Comparison of ENCODE assay signal across 23 cellular contexts in the genomic region with DNA sequence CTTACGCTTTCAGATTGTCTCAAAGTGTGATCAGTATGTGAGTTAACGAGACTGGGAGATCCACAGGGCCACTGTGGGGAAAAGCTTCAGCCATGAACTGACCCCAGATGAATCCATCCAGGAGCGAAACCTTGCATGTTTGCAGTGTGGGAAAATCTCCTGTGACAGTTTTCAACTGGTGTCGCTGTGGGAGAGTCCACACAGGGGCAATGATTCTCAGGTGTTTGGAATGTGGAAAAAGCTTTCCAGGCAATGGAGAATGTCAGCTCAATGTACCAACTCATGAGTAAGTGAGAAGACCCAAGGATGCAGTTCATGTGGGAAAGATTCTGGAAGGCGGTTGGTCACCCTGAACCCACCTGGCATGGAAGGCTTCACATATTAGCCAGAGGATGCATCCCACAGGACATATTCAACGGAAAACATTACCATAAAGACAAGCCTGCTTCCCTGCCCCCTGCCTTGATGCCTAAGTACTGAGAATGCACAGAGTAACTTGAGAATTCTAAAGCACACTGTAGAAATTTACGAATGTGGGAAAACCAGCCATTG.
"Had no signal": no experiment of that assay in that cellular context is flagged by ENCODE, and none has a peak within 500 bp of the region (broad histone marks: within the 10 kb centered on the region; RNA-seq: fewer than 3 reads in every experiment).

No MANE protein-coding gene starts in this region.

- DNase-seq: heart left ventricle; hypothalamus; islet precursor cell; left ventricle myocardium inferior; naive thymus-derived CD8-positive, alpha-beta T cell; nucleus accumbens; pancreas; posterior cingulate gyrus; retina; right cardiac atrium; stimulated activated CD4-positive, alpha-beta T cell treated with anti-CD3 and anti-CD28 coated beads, Interleukin-4, amount 100 ng/mL, for 24 hours; stimulated activated naive CD4-positive, alpha-beta T cell; tibial artery; upper lobe of right lung had no signal

- H3K27me3 Mint-ChIP-seq: memory B cell; naive thymus-derived CD8-positive, alpha-beta T cell; stimulated activated naive CD8-positive, alpha-beta T cell treated with anti-CD3 and anti-CD28 coated beads, Interleukin-15, Interleukin-2, amounts not matched to agents 100 ng/mL and 50 ng/mL, for 24 hours had no signal

- H3K36me3 Mint-ChIP-seq: stimulated activated effector memory CD8-positive, alpha-beta T cell treated with anti-CD3 and anti-CD28 coated beads, Interleukin-12 subunit alpha, Interleukin-12 subunit beta, amount 100 ng/mL, for 72 hours had no signal

- H3K4me1 Mint-ChIP-seq: memory B cell; stimulated activated effector memory CD8-positive, alpha-beta T cell treated with anti-CD3 and anti-CD28 coated beads, Interleukin-12 subunit alpha, Interleukin-12 subunit beta, amount 100 ng/mL, for 72 hours had no signal

- H3K9me3 ChIP-seq: pancreas, prostate gland, suprapubic skin had no signal

- H3K4me3 ChIP-seq: heart left ventricle, left ventricle myocardium inferior, lung, pancreas, prostate gland, skin epidermis, suprapubic skin, thoracic aorta, tibial artery, upper lobe of right lung had no signal

- H3K27ac ChIP-seq: heart left ventricle, left ventricle myocardium inferior, pancreas, prostate gland, skin epidermis, suprapubic skin, thoracic aorta, tibial artery, upper lobe of right lung had no signal

- H3K27me3 ChIP-seq: heart left ventricle, pancreas, suprapubic skin, tibial artery, upper lobe of right lung had no signal

- H3K4me1 ChIP-seq: left ventricle myocardium inferior, pancreas, prostate gland, suprapubic skin, tibial artery, upper lobe of right lung had no signal

- H3K36me3 ChIP-seq: heart left ventricle, pancreas, prostate gland, suprapubic skin, thoracic aorta, tibial artery, upper lobe of right lung had no signal

- H3K27ac Mint-ChIP-seq: memory B cell; stimulated activated effector memory CD8-positive, alpha-beta T cell treated with anti-CD3 and anti-CD28 coated beads, Interleukin-12 subunit alpha, Interleukin-12 subunit beta, amount 100 ng/mL, for 72 hours; stimulated activated naive CD8-positive, alpha-beta T cell treated with anti-CD3 and anti-CD28 coated beads, Interleukin-15, Interleukin-2, amounts not matched to agents 100 ng/mL and 50 ng/mL, for 24 hours had no signal

- H3K4me3 Mint-ChIP-seq: memory B cell; naive thymus-derived CD8-positive, alpha-beta T cell; neural crest cell; stimulated activated effector memory CD8-positive, alpha-beta T cell treated with anti-CD3 and anti-CD28 coated beads, Interleukin-12 subunit alpha, Interleukin-12 subunit beta, amount 100 ng/mL, for 72 hours; stimulated activated naive CD8-positive, alpha-beta T cell treated with anti-CD3 and anti-CD28 coated beads, Interleukin-15, Interleukin-2, amounts not matched to agents 100 ng/mL and 50 ng/mL, for 24 hours had no signal
